ENCODE assay signal across 22 cellular contexts in genomic region chr15:28101983-28102441, GRCh38. TPM values are rescaled to one million over a fixed set of nuclear protein-coding genes. Genes with fewer than 3 reads are reported as not detected.
A peak's percentile ranks its signal among the peaks of the same experiment; 100 is the strongest.
DNase-seq lines count a peak whose midpoint lies in the region; TF ChIP-seq lines count a peak whose summit lies in the region.
"Had no signal": no experiment of that assay in that cellular context is flagged by ENCODE, and none has a peak within 500 bp of the region (broad histone marks: within the 10 kb centered on the region; RNA-seq: fewer than 3 reads in every experiment).

No MANE protein-coding gene starts in this region.

- H2AFZ ChIP-seq in H9 (ENCODE audit: low read length) (no peak overlapping the region), osteoblast (ENCODE audit: low read length) (no peak overlapping the region)

- H3K4me3 Mint-ChIP-seq in H9: no peak overlapping the region
- H3K4me3 Mint-ChIP-seq: CD14-positive monocyte had no signal

- H3K14ac ChIP-seq in H9 (ENCODE audit: insufficient read depth, low read length): no peak overlapping the region

- no peak overlapping the region for H3K56ac ChIP-seq in H9 (ENCODE audit: insufficient read length, low read depth, low read length)

- no peaks in the 10 kb centered on the region for H3K36me3 ChIP-seq in osteoblast (ENCODE audit: insufficient read depth, low read length)
- H3K36me3 ChIP-seq: SJCRH30 had no signal

- H3K4me2 ChIP-seq in H9 (ENCODE audit: insufficient read depth, insufficient read length, low read length) (no peak overlapping the region), osteoblast (ENCODE audit: insufficient read depth, low read length) (no peak overlapping the region)
- H3K4me2 ChIP-seq: KMS-11 had no signal

- H2BK12ac ChIP-seq in H9 (ENCODE audit: insufficient read length, low read depth, low read length): no peak overlapping the region

- H3T11ph ChIP-seq in H9 (ENCODE audit: low read length): no peak overlapping the region

- H3K9me3 ChIP-seq in H9 (ENCODE audit: control insufficient read depth, low read depth, low read length) (no peaks in the 10 kb centered on the region), osteoblast (ENCODE audit: low read depth, low read length) (no peaks in the 10 kb centered on the region)
- H3K9me3 ChIP-seq: SJCRH30 had no signal

- H4K8ac ChIP-seq in H9 (replicated peaks; ENCODE audit: insufficient read length, low read depth, low read length): no peak overlapping the region

- TF ChIP-seq CTCF in H9 (conservative IDR thresholded peaks at IDR 0.05): no peak
- TF ChIP-seq CTCF in coronary artery (IDR thresholded peaks at IDR 0.05): no peak
- no peak for TF ChIP-seq CTCF in osteoblast (IDR thresholded peaks at IDR 0.05; ENCODE audit: extremely low read depth, low read depth, low read length)

- H4K5ac ChIP-seq in H9 (ENCODE audit: insufficient read length, low read depth, low read length): no peak overlapping the region

- H3K23me2 ChIP-seq in H9 (ENCODE audit: insufficient read length, low read depth, low read length, poor library complexity, severe bottlenecking): peaks cover 11% of the 10 kb centered on the region

- H2BK15ac ChIP-seq in H9 (ENCODE audit: low read depth, low read length): no peak overlapping the region

- H3K18ac ChIP-seq in H9 (ENCODE audit: insufficient read length, low read depth, low read length): no peak overlapping the region

- no peak overlapping the region for H3K23ac ChIP-seq in H9 (ENCODE audit: insufficient read length, low read depth, low read length)

- no peaks in the 10 kb centered on the region for H3K79me1 ChIP-seq in H9 (ENCODE audit: insufficient read depth, low read depth, low read length, poor library complexity, severe bottlenecking)

- no peak overlapping the region for H3K4ac ChIP-seq in H9 (ENCODE audit: low read depth, low read length)

- no peak overlapping the region for H4K91ac ChIP-seq in H9 (ENCODE audit: insufficient read length, low read depth, low read length)

- WGBS in H9 (ENCODE audit: extremely low coverage, insufficient read length, low lambda C conversion rate): no CpG with 5 or more reads among the region's 10 CpGs

- H3K4me1 Mint-ChIP-seq in H9: peaks cover 29% of the 10 kb centered on the region in 2 experiments

- H3K79me2 ChIP-seq in H9 (ENCODE audit: insufficient read depth, low read length) (no peaks in the 10 kb centered on the region), osteoblast (ENCODE audit: insufficient read depth, low read length) (no peaks in the 10 kb centered on the region)

- H2AK5ac ChIP-seq in H9 (ENCODE audit: insufficient read length, low read length): no peak overlapping the region

- no peaks in the 10 kb centered on the region for H4K20me1 ChIP-seq in H9 (ENCODE audit: control insufficient read depth, insufficient read depth, insufficient read length)
- no peaks in the 10 kb centered on the region for H4K20me1 ChIP-seq in osteoblast (ENCODE audit: insufficient read depth, low read length)

- H3K27me3 ChIP-seq in H9 (ENCODE audit: insufficient read depth, low read length): peaks cover 46% of the 10 kb centered on the region
- H3K27me3 ChIP-seq in osteoblast (ENCODE audit: insufficient read depth, low read length): peaks cover 34% of the 10 kb centered on the region

- H3K9ac ChIP-seq in H9 (ENCODE audit: extremely low read depth, insufficient read length, low read length): no peak overlapping the region
- H3K9ac ChIP-seq: KMS-11 had no signal

- H3K27ac ChIP-seq in H9 (ENCODE audit: insufficient read length, low read depth, low read length) (no peak overlapping the region), coronary artery (no peak overlapping the region), osteoblast (ENCODE audit: low read depth, low read length) (no peak overlapping the region)
- H3K27ac ChIP-seq: KMS-11, SJCRH30 had no signal

- H2BK20ac ChIP-seq in H9 (ENCODE audit: low read depth, low read length, poor library complexity, severe bottlenecking): no peak overlapping the region

- no peak overlapping the region for H3K27ac Mint-ChIP-seq in H9
- H3K27ac Mint-ChIP-seq: CD14-positive monocyte had no signal

- H3K4me3 ChIP-seq in coronary artery: no peak overlapping the region
- H3K4me3 ChIP-seq in osteoblast (ENCODE audit: insufficient read depth, low read length): no peak overlapping the region
- H3K4me3 ChIP-seq: SJCRH30 had no signal

- H3K36me3 Mint-ChIP-seq in H9 (ENCODE audit: insufficient read depth in 1 of 3, low read depth in 3 of 3): peaks cover 0 to 8% (median 0%) of the 10 kb centered on the region in 3 experiments; a peak in 2 of 7 replicates

- H2BK120ac ChIP-seq in H9 (ENCODE audit: low read depth, low read length, poor library complexity, severe bottlenecking): no peak overlapping the region

- peaks cover 8 to 11% of the 10 kb centered on the region in 2 experiments for H3K9me3 Mint-ChIP-seq in H9

- peaks cover 83% of the 10 kb centered on the region for H3K27me3 Mint-ChIP-seq in H9 (ENCODE audit: low read depth)

- DNase-seq in H9: peak; percentile 26
- peak; percentile 68 for DNase-seq in coronary artery (ENCODE audit: low spot score)
- peak; percentile 83 for DNase-seq in osteoblast (ENCODE audit: insufficient read length, low spot score, missing footprints)
- DNase-seq in NCI-H146 treated with DMSO at 0.1 percent for 48 hours (lab: John Stamatoyannopoulos, UW; ENCODE audit: unreplicated experiment): no peak
- DNase-seq in glomerular visceral epithelial cell (ENCODE audit: extremely low spot score): no peak
- no peak for DNase-seq in activated effector memory CD4-positive, alpha-beta T cell treated with anti-CD3 and anti-CD28 coated beads, Interleukin-2, amount 50 U/mL, for 16 hours
- no peak for DNase-seq in amniotic stem cell (lab: John Stamatoyannopoulos, UW)
- DNase-seq: Calu3, DND-41, GOT3, IMR-90, MM.1S, NCI-H1048, NCI-H1436, NCI-H1930, NCI-H2107, NCI-H446, NCI-H524 treated with DMSO at 0.1 percent for 48 hours, NCI-H774, SJCRH30 had no signal

- no peak overlapping the region for H2BK5ac ChIP-seq in H9 (ENCODE audit: insufficient read length, low read length)

- no peaks in the 10 kb centered on the region; the same call in 1 of the 2 replicates for H3K4me1 ChIP-seq in H9 (ENCODE audit: insufficient read depth, low read length)
- H3K4me1 ChIP-seq in osteoblast (ENCODE audit: insufficient read depth, low read length): no peaks in the 10 kb centered on the region

RNA-seq across cellular contexts. Expression of gene OCA2, which starts 2.9 kb away (rescaled TPM):
- total RNA-seq in H9 (2021) (0.31 and 0.44 TPM in 2 replicates), osteoblast (not detected in 2 replicates)
- total RNA-seq: Calu3, SJCRH30 had no signal

Comparison
In these comparisons a context has a peak if more than half of its experiments do, and no peak if none do; other contexts are left out.
1. DNase-seq: peak in H9 (single experiment), coronary artery (single experiment) and osteoblast (single experiment); none in NCI-H146 treated with DMSO at 0.1 percent for 48 hours (single experiment), glomerular visceral epithelial cell (single experiment), activated effector memory CD4-positive, alpha-beta T cell treated with anti-CD3 and anti-CD28 coated beads, Interleukin-2, amount 50 U/mL, for 16 hours (single experiment) and amniotic stem cell (single experiment).